ENCODE assay signal across 1 cellular context in the genomic region with DNA sequence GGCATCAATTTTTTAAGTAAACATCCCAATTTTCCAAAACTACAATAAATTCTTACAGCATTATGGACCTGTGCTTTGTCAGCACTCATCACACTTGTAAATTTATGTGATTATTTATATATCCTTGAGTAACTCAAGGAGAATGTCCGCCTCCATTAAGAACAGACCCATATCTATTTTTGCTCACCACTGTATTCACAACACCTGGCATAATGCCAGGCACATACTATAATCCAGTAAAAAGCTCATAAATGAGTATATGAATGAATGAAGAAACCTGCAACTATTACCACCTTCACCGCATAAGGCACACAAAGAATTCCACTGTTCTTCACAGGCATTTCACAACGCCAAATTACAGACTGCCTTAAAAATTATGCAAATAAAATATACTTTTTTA.
TF ChIP-seq lines count a peak whose summit lies in the region.

No MANE protein-coding gene starts in this region.

TF ChIP-seq in HepG2, 621 proteins besides CTCF, POLR2A, EP300 and RAD21:
- TF ChIP-seq LCORL (IDR thresholded peaks at IDR 0.05) (peak; percentile 68; the same call in 1 of the 2 replicates), LCORL (CRISPR knock-in tag; IDR thresholded peaks at IDR 0.05) (no peak), HOXA3 (CRISPR knock-in tag; IDR thresholded peaks at IDR 0.05) (no peak)
